ENCODE assay signal across 8 cellular contexts in the genomic region with DNA sequence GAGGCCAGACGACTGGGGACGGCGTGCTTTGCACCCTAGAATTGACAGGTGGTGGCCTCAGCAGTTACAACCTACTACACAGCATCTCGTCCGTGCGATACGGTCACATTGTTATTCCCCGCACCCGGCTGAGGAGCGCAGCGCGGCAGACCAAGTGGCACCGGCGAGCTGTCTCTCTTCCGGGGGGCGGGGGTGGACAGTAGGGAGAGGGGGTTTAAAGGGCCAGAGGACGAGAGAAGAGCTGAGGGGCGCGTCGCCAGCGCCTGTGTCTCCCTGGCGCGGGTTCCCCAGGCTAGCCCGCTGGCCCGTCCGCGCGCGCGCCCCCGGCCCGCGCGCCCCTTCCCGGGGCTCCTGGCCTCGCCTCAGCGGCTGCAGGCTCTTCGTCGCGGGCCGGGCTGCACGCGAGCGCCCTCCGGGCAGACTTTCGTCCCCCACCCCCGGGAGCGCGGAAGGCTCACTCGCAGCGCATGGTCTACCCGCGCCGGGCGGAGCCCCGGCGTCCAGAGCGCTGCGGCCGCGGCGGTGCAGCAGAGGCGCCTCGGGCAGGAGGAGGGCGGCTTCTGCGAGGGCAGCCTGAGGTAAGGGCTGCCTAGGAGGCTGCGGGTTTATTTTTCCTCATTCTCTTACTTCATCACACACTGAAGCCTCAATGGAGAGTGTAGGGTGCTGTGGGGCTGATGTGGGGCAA. TPM values are rescaled to one million over a fixed set of nuclear protein-coding genes. Genes with fewer than 3 reads are reported as not detected.
DNase-seq lines count a peak whose midpoint lies in the region; ATAC-seq, FAIRE-seq and TF ChIP-seq lines count a peak whose summit lies in the region.

TSS of gene PDE4B (plus strand) at position 225 of the 688 bp plus-strand sequence.

- peak within 1 kb of the TSS; percentile 48 for H3K4me3 ChIP-seq in mesodermal cell (ENCODE audit: extremely low read depth, insufficient read depth, low read length, poor library complexity, severe bottlenecking)
- H3K4me3 ChIP-seq in vagina: peak within 1 kb of the TSS; percentile 36 to 42

- H3K27ac ChIP-seq in mesodermal cell (ENCODE audit: low read depth, low read length, severe bottlenecking): no peak within 1 kb of the TSS
- peak within 1 kb of the TSS; percentile 20 for H3K27ac ChIP-seq in vagina

- no peak for FAIRE-seq in H54 (lab: Jason Lieb, UNC)

- H3K9me3 ChIP-seq in mesodermal cell (ENCODE audit: control insufficient read depth, low read length): no peaks in the 10 kb centered on the region
- no peaks in the 10 kb centered on the region for H3K9me3 ChIP-seq in vagina

- WGBS in mesodermal cell (ENCODE audit: insufficient coverage in 2 of 2), 2 experiments: 0% methylated on average over 34 to 47 of the region's 67 CpGs

- TF ChIP-seq POLR2A in vagina (IDR thresholded peaks at IDR 0.05) (no peak), H54 (IDR thresholded peaks at IDR 0.05; ENCODE audit: low read depth, low read length) (no peak)

- no peaks in the 10 kb centered on the region for H3K36me3 ChIP-seq in mesodermal cell (ENCODE audit: control insufficient read depth, insufficient read depth, low read length)
- H3K36me3 ChIP-seq in vagina: no peaks in the 10 kb centered on the region

- H3K27me3 ChIP-seq in vagina: no peaks in the 10 kb centered on the region

- ATAC-seq in GM18520 (IDR thresholded peaks at IDR 0.05; ENCODE audit: unreplicated experiment): no peak

- no peak for TF ChIP-seq CTCF in vagina (IDR thresholded peaks at IDR 0.05)

- no peaks in the 10 kb centered on the region for H3K4me1 ChIP-seq in mesodermal cell (ENCODE audit: control insufficient read depth, insufficient read depth, low read length, poor library complexity, severe bottlenecking)
- peaks cover 11% of the 10 kb centered on the region for H3K4me1 ChIP-seq in vagina

- DNase-seq in Daoy (ENCODE audit: low read depth): peak; percentile 22
- DNase-seq in NCI-H1105 (lab: John Stamatoyannopoulos, UW): peak; percentile 58
- peak; percentile 23 for DNase-seq in dermis blood vessel endothelial cell
- no peak for DNase-seq in vagina (ENCODE audit: extremely low spot score in 2 of 2)
- DNase-seq in activated gamma-delta T cell treated with Interleukin-2 at 50 U/mL for 16 hours: no peak
- no peak for DNase-seq in H54 (ENCODE audit: insufficient read length, low spot score)

- intact Hi-C loops in vagina (cut with DNase I): no loop called here

RNA-seq across cellular contexts. Expression of gene PDE4B, which starts in this region (rescaled TPM):
- 3.4 and 6.9 TPM in 2 replicates for total RNA-seq in Daoy (2014; rRNA removed; shearing (Covaris generic))
- total RNA-seq in dermis blood vessel endothelial cell (156 and 222 TPM in 2 replicates), vagina (29.0 TPM)
- polyA plus RNA-seq in mesodermal cell (2013, experiment 1 of 2): 24.2 TPM
- polyA plus RNA-seq in mesodermal cell (2013, experiment 2 of 2): 19.0 TPM

Comparison
In these comparisons a context has a peak if more than half of its experiments do, and no peak if none do; other contexts are left out.
1. DNase-seq: peak in Daoy (single experiment), NCI-H1105 (single experiment) and dermis blood vessel endothelial cell (single experiment); none in vagina (0 of 2), activated gamma-delta T cell treated with Interleukin-2 at 50 U/mL for 16 hours (single experiment) and H54 (single experiment).